Comparison of ENCODE assay signal across 1 cellular context in the genomic region with DNA sequence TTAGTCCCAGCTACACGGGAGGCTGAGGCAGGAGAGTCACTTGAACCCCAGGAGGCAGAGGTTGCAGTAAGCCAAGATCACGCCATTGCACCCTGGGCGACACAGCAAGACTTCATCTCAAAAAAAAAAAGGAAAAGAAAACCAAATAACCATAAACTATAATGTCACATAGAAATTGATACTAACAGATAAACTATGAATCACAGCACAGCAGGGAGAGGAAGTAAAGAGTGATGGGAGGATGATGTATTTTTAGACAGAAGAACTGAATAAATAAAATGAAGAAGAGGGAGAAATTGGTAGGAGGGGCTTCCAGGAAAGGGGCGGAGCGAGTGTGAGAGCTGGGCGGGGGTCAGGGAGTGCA.
A peak's percentile ranks its signal among the peaks of the same experiment; 100 is the strongest.
TF ChIP-seq lines count a peak whose summit lies in the region.

No MANE protein-coding gene starts in this region.

TF ChIP-seq in HEK293, 187 proteins besides CTCF, POLR2A, EP300 and RAD21 (continued from another document and continues in another):
- TF ChIP-seq, protein P1, sequence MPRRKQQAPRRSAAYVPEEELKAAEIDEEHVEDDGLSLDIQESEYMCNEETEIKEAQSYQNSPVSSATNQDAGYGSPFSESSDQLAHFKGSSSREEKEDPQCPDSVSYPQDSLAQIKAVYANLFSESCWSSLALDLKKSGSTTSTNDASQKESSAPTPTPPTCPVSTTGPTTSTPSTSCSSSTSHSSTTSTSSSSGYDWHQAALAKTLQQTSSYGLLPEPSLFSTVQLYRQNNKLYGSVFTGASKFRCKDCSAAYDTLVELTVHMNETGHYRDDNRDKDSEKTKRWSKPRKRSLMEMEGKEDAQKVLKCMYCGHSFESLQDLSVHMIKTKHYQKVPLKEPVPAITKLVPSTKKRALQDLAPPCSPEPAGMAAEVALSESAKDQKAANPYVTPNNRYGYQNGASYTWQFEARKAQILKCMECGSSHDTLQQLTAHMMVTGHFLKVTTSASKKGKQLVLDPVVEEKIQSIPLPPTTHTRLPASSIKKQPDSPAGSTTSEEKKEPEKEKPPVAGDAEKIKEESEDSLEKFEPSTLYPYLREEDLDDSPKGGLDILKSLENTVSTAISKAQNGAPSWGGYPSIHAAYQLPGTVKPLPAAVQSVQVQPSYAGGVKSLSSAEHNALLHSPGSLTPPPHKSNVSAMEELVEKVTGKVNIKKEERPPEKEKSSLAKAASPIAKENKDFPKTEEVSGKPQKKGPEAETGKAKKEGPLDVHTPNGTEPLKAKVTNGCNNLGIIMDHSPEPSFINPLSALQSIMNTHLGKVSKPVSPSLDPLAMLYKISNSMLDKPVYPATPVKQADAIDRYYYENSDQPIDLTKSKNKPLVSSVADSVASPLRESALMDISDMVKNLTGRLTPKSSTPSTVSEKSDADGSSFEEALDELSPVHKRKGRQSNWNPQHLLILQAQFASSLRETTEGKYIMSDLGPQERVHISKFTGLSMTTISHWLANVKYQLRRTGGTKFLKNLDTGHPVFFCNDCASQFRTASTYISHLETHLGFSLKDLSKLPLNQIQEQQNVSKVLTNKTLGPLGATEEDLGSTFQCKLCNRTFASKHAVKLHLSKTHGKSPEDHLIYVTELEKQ (tag by site-specific recombination; IDR thresholded peaks at IDR 0.05; ENCODE audit: borderline replicate concordance) = no peak
- TF ChIP-seq ZNF624 (tag by site-specific recombination; IDR thresholded peaks at IDR 0.05) (no peak), ZNF677 (tag by site-specific recombination; IDR thresholded peaks at IDR 0.05) (no peak), RBAK (tag by site-specific recombination; IDR thresholded peaks at IDR 0.05) (no peak), ZNF292 (tag by site-specific recombination; IDR thresholded peaks at IDR 0.05; ENCODE audit: borderline replicate concordance, low read depth) (no peak), ZNF600 (tag by site-specific recombination; IDR thresholded peaks at IDR 0.05) (no peak), ZNF174 (tag by site-specific recombination; IDR thresholded peaks at IDR 0.05) (no peak), GFI1B (tag by site-specific recombination; IDR thresholded peaks at IDR 0.05) (0 out of 2 replicates have a peak, but pooled peaks have one; percentile 22), ZNF658 (tag by site-specific recombination; IDR thresholded peaks at IDR 0.05) (no peak), SP7 (tag by site-specific recombination; IDR thresholded peaks at IDR 0.05) (no peak), ZNF24 (tag by site-specific recombination; IDR thresholded peaks at IDR 0.05) (peak; percentile 73), MEIS1 (CRISPR knock-in tag; IDR thresholded peaks at IDR 0.05; ENCODE audit: borderline replicate concordance) (no peak), ZNF623 (tag by site-specific recombination; IDR thresholded peaks at IDR 0.05) (no peak), ZNF571 (tag by site-specific recombination; IDR thresholded peaks at IDR 0.05) (no peak), ZNF530 (tag by site-specific recombination; IDR thresholded peaks at IDR 0.05; ENCODE audit: low read depth) (no peak), ZNF549 (tag by site-specific recombination; IDR thresholded peaks at IDR 0.05) (no peak), PRDM1 (tag by site-specific recombination; IDR thresholded peaks at IDR 0.05) (no peak), ZNF514 (tag by site-specific recombination; IDR thresholded peaks at IDR 0.05) (no peak), HOXC10 (CRISPR knock-in tag; IDR thresholded peaks at IDR 0.05) (no peak), ZNF266 (tag by site-specific recombination; IDR thresholded peaks at IDR 0.05; ENCODE audit: low read depth) (no peak), ZNF37A (tag by site-specific recombination; IDR thresholded peaks at IDR 0.05) (no peak), REPIN1 (tag by site-specific recombination; IDR thresholded peaks at IDR 0.05; ENCODE audit: low read depth) (no peak), ZSCAN16 (tag by site-specific recombination; IDR thresholded peaks at IDR 0.05) (no peak), GLI2 (tag by site-specific recombination; IDR thresholded peaks at IDR 0.05; ENCODE audit: borderline replicate concordance, low read depth) (no peak; the same call in 1 of the 2 replicates), ZNF626 (tag by site-specific recombination; IDR thresholded peaks at IDR 0.05) (no peak), ZNF202 (tag by site-specific recombination; IDR thresholded peaks at IDR 0.05; ENCODE audit: borderline replicate concordance) (no peak), KLF16 (tag by site-specific recombination; IDR thresholded peaks at IDR 0.05) (no peak), ZFP3 (tag by site-specific recombination; IDR thresholded peaks at IDR 0.05; ENCODE audit: low read depth) (no peak), ZNF221 (tag by site-specific recombination; IDR thresholded peaks at IDR 0.05; ENCODE audit: borderline replicate concordance) (no peak), ZNF423 (tag by site-specific recombination; IDR thresholded peaks at IDR 0.05) (0 out of 2 replicates have a peak, but pooled peaks have one; percentile 55), MYNN (tag by site-specific recombination; IDR thresholded peaks at IDR 0.05; ENCODE audit: borderline replicate concordance) (no peak), ZNF433 (tag by site-specific recombination; IDR thresholded peaks at IDR 0.05; ENCODE audit: low read depth) (no peak), ZBTB17 (tag by site-specific recombination; IDR thresholded peaks at IDR 0.05) (no peak), ZXDB (tag by site-specific recombination; IDR thresholded peaks at IDR 0.05) (no peak), ZEB2 (tag by site-specific recombination; IDR thresholded peaks at IDR 0.05) (peak; percentile 56; the same call in 1 of the 2 replicates), ZNF132 (tag by site-specific recombination; IDR thresholded peaks at IDR 0.05; ENCODE audit: borderline replicate concordance) (no peak), ZNF701 (tag by site-specific recombination; IDR thresholded peaks at IDR 0.05) (no peak), WT1 (tag by site-specific recombination; IDR thresholded peaks at IDR 0.05) (peak; percentile 85), ZNF837 (tag by site-specific recombination; IDR thresholded peaks at IDR 0.05) (no peak), ZNF585B (tag by site-specific recombination; IDR thresholded peaks at IDR 0.05) (no peak), ZNF404 (tag by site-specific recombination; IDR thresholded peaks at IDR 0.05) (no peak), BCL11B (tag by site-specific recombination; IDR thresholded peaks at IDR 0.05; ENCODE audit: low read depth) (peak; percentile 42; the same call in 1 of the 2 replicates), ZNF121 (tag by site-specific recombination; IDR thresholded peaks at IDR 0.05) (no peak), ZNF76 (tag by site-specific recombination; IDR thresholded peaks at IDR 0.05; ENCODE audit: borderline replicate concordance, low read depth) (no peak), ZNF521 (tag by site-specific recombination; IDR thresholded peaks at IDR 0.05) (no peak), ZNF354C (tag by site-specific recombination; IDR thresholded peaks at IDR 0.05; ENCODE audit: borderline replicate concordance, low read depth) (no peak), ZFHX2 (tag by site-specific recombination; conservative IDR thresholded peaks at IDR 0.05) (no peak), ZNF274 (IDR thresholded peaks at IDR 0.05; ENCODE audit: low read length) (no peak), ZNF274 (tag by site-specific recombination; IDR thresholded peaks at IDR 0.05; ENCODE audit: borderline replicate concordance) (no peak), ZNF707 (tag by site-specific recombination; IDR thresholded peaks at IDR 0.05) (no peak)
- TF ChIP-seq, protein P2, sequence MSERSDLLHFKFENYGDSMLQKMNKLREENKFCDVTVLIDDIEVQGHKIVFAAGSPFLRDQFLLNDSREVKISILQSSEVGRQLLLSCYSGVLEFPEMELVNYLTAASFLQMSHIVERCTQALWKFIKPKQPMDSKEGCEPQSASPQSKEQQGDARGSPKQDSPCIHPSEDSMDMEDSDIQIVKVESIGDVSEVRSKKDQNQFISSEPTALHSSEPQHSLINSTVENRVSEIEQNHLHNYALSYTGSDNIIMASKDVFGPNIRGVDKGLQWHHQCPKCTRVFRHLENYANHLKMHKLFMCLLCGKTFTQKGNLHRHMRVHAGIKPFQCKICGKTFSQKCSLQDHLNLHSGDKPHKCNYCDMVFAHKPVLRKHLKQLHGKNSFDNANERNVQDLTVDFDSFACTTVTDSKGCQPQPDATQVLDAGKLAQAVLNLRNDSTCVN (tag by site-specific recombination; optimal IDR thresholded peaks at IDR 0.05) = no peak
- TF ChIP-seq, protein P3, sequence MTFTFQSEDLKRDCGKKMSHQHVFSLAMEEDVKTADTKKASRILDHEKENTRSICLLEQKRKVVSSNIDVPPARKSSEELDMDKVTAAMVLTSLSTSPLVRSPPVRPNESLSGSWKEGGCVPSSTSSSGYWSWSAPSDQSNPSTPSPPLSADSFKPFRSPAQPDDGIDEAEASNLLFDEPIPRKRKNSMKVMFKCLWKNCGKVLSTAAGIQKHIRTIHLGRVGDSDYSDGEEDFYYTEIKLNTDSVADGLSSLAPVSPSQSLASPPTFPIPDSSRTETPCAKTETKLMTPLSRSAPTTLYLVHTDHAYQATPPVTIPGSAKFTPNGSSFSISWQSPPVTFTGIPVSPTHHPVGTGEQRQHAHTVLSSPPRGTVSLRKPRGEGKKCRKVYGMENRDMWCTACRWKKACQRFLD (tag by site-specific recombination; IDR thresholded peaks at IDR 0.05) = no peak
- TF ChIP-seq, protein P4, sequence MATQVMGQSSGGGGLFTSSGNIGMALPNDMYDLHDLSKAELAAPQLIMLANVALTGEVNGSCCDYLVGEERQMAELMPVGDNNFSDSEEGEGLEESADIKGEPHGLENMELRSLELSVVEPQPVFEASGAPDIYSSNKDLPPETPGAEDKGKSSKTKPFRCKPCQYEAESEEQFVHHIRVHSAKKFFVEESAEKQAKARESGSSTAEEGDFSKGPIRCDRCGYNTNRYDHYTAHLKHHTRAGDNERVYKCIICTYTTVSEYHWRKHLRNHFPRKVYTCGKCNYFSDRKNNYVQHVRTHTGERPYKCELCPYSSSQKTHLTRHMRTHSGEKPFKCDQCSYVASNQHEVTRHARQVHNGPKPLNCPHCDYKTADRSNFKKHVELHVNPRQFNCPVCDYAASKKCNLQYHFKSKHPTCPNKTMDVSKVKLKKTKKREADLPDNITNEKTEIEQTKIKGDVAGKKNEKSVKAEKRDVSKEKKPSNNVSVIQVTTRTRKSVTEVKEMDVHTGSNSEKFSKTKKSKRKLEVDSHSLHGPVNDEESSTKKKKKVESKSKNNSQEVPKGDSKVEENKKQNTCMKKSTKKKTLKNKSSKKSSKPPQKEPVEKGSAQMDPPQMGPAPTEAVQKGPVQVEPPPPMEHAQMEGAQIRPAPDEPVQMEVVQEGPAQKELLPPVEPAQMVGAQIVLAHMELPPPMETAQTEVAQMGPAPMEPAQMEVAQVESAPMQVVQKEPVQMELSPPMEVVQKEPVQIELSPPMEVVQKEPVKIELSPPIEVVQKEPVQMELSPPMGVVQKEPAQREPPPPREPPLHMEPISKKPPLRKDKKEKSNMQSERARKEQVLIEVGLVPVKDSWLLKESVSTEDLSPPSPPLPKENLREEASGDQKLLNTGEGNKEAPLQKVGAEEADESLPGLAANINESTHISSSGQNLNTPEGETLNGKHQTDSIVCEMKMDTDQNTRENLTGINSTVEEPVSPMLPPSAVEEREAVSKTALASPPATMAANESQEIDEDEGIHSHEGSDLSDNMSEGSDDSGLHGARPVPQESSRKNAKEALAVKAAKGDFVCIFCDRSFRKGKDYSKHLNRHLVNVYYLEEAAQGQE (tag by site-specific recombination; IDR thresholded peaks at IDR 0.05) = no peak
- TF ChIP-seq, protein P5, sequence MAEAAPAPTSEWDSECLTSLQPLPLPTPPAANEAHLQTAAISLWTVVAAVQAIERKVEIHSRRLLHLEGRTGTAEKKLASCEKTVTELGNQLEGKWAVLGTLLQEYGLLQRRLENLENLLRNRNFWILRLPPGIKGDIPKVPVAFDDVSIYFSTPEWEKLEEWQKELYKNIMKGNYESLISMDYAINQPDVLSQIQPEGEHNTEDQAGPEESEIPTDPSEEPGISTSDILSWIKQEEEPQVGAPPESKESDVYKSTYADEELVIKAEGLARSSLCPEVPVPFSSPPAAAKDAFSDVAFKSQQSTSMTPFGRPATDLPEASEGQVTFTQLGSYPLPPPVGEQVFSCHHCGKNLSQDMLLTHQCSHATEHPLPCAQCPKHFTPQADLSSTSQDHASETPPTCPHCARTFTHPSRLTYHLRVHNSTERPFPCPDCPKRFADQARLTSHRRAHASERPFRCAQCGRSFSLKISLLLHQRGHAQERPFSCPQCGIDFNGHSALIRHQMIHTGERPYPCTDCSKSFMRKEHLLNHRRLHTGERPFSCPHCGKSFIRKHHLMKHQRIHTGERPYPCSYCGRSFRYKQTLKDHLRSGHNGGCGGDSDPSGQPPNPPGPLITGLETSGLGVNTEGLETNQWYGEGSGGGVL (tag by site-specific recombination; IDR thresholded peaks at IDR 0.05) = no peak
- TF ChIP-seq, protein P6, sequence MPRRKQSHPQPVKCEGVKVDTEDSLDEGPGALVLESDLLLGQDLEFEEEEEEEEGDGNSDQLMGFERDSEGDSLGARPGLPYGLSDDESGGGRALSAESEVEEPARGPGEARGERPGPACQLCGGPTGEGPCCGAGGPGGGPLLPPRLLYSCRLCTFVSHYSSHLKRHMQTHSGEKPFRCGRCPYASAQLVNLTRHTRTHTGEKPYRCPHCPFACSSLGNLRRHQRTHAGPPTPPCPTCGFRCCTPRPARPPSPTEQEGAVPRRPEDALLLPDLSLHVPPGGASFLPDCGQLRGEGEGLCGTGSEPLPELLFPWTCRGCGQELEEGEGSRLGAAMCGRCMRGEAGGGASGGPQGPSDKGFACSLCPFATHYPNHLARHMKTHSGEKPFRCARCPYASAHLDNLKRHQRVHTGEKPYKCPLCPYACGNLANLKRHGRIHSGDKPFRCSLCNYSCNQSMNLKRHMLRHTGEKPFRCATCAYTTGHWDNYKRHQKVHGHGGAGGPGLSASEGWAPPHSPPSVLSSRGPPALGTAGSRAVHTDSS (tag by site-specific recombination; IDR thresholded peaks at IDR 0.05) = no peak
